25 cellular contexts compared by ENCODE assay signal in the genomic region with DNA sequence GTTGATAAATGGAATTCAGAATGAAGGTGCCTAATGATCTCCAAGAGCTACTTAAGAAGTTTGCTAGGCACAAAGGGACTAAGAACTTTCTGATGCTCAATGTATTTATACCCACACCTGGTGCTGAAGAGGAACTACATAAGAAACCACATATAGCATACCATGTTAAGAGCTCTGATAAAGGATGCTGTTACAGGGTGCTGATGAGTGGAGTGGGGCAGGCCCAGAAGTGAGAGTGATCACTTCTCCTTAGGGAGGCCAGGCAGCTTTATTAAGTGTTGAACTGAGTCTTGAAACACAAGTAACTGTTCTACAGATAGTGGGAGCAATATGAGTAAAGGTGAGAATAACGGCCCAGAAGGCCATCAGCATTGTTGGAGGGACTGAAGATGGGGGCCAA.
"Had no signal": no experiment of that assay in that cellular context is flagged by ENCODE, and none has a peak within 500 bp of the region (broad histone marks: within the 10 kb centered on the region; RNA-seq: fewer than 3 reads in every experiment).

No MANE protein-coding gene starts in this region.

- H3K27me3 ChIP-seq: neural progenitor cell, ovary, right lobe of liver, sigmoid colon, thyroid gland, upper lobe of left lung had no signal

- H3K9me3 ChIP-seq: ovary, psoas muscle, sigmoid colon, stomach, thoracic aorta, thyroid gland, tibial nerve, upper lobe of left lung, uterus had no signal

- H3K4me1 ChIP-seq: neural progenitor cell, parathyroid adenoma, psoas muscle, right lobe of liver, sigmoid colon, stomach, thyroid gland, tibial nerve, upper lobe of left lung, uterus had no signal

- DNase-seq: natural killer cell; occipital lobe; ovary; posterior cingulate gyrus; psoas muscle; right cardiac atrium; right lobe of liver; sigmoid colon; small intestine; stimulated activated CD4-positive, alpha-beta T cell treated with anti-CD3 and anti-CD28 coated beads, Interleukin-15, amount 100 ng/mL, for 24 hours; stimulated activated CD4-positive, alpha-beta T cell treated with anti-CD3 and anti-CD28 coated beads, Interleukin-2, amount 100 ng/mL, for 24 hours; stimulated activated CD4-positive, alpha-beta T cell treated with anti-CD3 and anti-CD28 coated beads, Interleukin-2, amount 100 ng/mL, for 48 hours; stimulated activated CD4-positive, alpha-beta T cell treated with anti-CD3 and anti-CD28 coated beads, Interleukin-4, amount 100 ng/mL, for 24 hours; stimulated activated naive B cell treated with anti-CD40 and anti-IgM and Interleukin-4, amounts not matched to agents 10 μg/mL and 1 μg/mL and 100 μg/mL, for 72 hours; stimulated activated naive CD4-positive, alpha-beta T cell treated with Interleukin-2 at 50 U/mL for 16 hours; stomach; thyroid gland; trophoblast cell; upper lobe of left lung; uterus had no signal

- H2AFZ ChIP-seq: neural progenitor cell, parathyroid adenoma had no signal

- ATAC-seq: natural killer cell; psoas muscle; right cardiac atrium; right lobe of liver; stimulated activated effector memory CD8-positive, alpha-beta T cell treated with anti-CD3 and anti-CD28 coated beads, Interleukin-12 subunit alpha, Interleukin-12 subunit beta, amount 100 ng/mL, for 72 hours had no signal

- H3K9ac ChIP-seq: neural progenitor cell, parathyroid adenoma had no signal

- H3K4me3 ChIP-seq: neural progenitor cell, ovary, psoas muscle, right lobe of liver, sigmoid colon, stomach, thoracic aorta, thyroid gland, tibial nerve, upper lobe of left lung, uterus had no signal

- H3K4me2 ChIP-seq: neural progenitor cell had no signal

- H3K27ac ChIP-seq: neural progenitor cell, ovary, parathyroid adenoma, psoas muscle, right lobe of liver, sigmoid colon, stomach, thoracic aorta, thyroid gland, tibial nerve, upper lobe of left lung, uterus had no signal

- H3K36me3 ChIP-seq: neural progenitor cell, ovary, right lobe of liver, sigmoid colon, stomach, thoracic aorta, thyroid gland, tibial nerve, upper lobe of left lung, uterus had no signal

- H3K79me2 ChIP-seq: parathyroid adenoma had no signal
